ENCODE assay signal across 8 cellular contexts in genomic region chr1:101309334-101310221, GRCh38.
A peak's percentile ranks its signal among the peaks of the same experiment; 100 is the strongest.
DNase-seq lines count a peak whose midpoint lies in the region; ATAC-seq and TF ChIP-seq lines count a peak whose summit lies in the region.

No MANE protein-coding gene starts in this region.

- peak overlapping the region; percentile 82 to 97 for H3K4me3 Mint-ChIP-seq in CD14-positive monocyte
- H3K4me3 Mint-ChIP-seq in stimulated activated memory B cell treated with anti-CD40 and anti-IgM and Interleukin-4, amounts not matched to agents 10 μg/mL and 1 μg/mL and 100 μg/mL, for 72 hours = peak overlapping the region; percentile 83

- TF ChIP-seq POLR2A in GM19193 (IDR thresholded peaks at IDR 0.05; ENCODE audit: extremely low read depth, insufficient read depth, insufficient read length) = peak; percentile 74

- H3K9me3 Mint-ChIP-seq in CD14-positive monocyte = peaks cover 0 to 3% (median 0%) of the 10 kb centered on the region in 7 donors
- H3K9me3 Mint-ChIP-seq in stimulated activated memory B cell treated with anti-CD40 and anti-IgM and Interleukin-4, amounts not matched to agents 10 μg/mL and 1 μg/mL and 100 μg/mL, for 72 hours = no peaks in the 10 kb centered on the region

- H3K4me1 Mint-ChIP-seq in CD14-positive monocyte = peaks cover 29% of the 10 kb centered on the region
- peaks cover 69% of the 10 kb centered on the region for H3K4me1 Mint-ChIP-seq in stimulated activated memory B cell treated with anti-CD40 and anti-IgM and Interleukin-4, amounts not matched to agents 10 μg/mL and 1 μg/mL and 100 μg/mL, for 72 hours

- H3K4me1 ChIP-seq in esophagus (ENCODE audit: control insufficient read depth in 2 of 2, insufficient read depth in 2 of 2, low read length in 1 of 2) = no peaks in the 10 kb centered on the region

- peak overlapping the region in 6 of 7 donors; percentile 31 to 72 (median 58) for H3K27ac Mint-ChIP-seq in CD14-positive monocyte
- peak overlapping the region; percentile 92 for H3K27ac Mint-ChIP-seq in stimulated activated memory B cell treated with anti-CD40 and anti-IgM and Interleukin-4, amounts not matched to agents 10 μg/mL and 1 μg/mL and 100 μg/mL, for 72 hours

- H3K36me3 Mint-ChIP-seq in CD14-positive monocyte = no peaks in the 10 kb centered on the region
- peaks cover 16% of the 10 kb centered on the region for H3K36me3 Mint-ChIP-seq in stimulated activated memory B cell treated with anti-CD40 and anti-IgM and Interleukin-4, amounts not matched to agents 10 μg/mL and 1 μg/mL and 100 μg/mL, for 72 hours

- no peaks in the 10 kb centered on the region for H3K36me3 ChIP-seq in esophagus (ENCODE audit: control insufficient read depth in 2 of 2, insufficient read depth in 2 of 2, low read length in 1 of 2)

- H3K27me3 ChIP-seq in esophagus (ENCODE audit: control insufficient read depth in 1 of 2, insufficient read depth in 2 of 2, low read length in 2 of 2) = no peaks in the 10 kb centered on the region

- peak overlapping the region; percentile 20 to 22 for H3K4me3 ChIP-seq in esophagus (ENCODE audit: low read depth in 1 of 2, low read length in 2 of 2)

- WGBS in esophagus, 2 donors = 10 to 11% methylated on average over 37 of the region's 37 CpGs

- intact Hi-C loops in CD14-positive monocyte (cut with micrococcal nuclease) = loop anchor here in 1 of 2 donors (2.0 kb wide), 1 partner anchor 47 kb away; no protein-coding TSS in a partner anchor

- peak; percentile 44 for ATAC-seq in HG03439 (IDR thresholded peaks at IDR 0.05; ENCODE audit: unreplicated experiment)
- peak; percentile 88 for ATAC-seq in stimulated activated memory B cell treated with anti-CD40 and anti-IgM and Interleukin-4, amounts not matched to agents 10 μg/mL and 1 μg/mL and 100 μg/mL, for 72 hours

- peak; percentile 86 for TF ChIP-seq CTCF in CD14-positive monocyte (IDR thresholded peaks at IDR 0.05)

- H3K9me3 ChIP-seq in esophagus (ENCODE audit: control insufficient read depth in 2 of 2, insufficient read depth in 1 of 2, low read depth in 1 of 2, low read length in 1 of 2) = no peaks in the 10 kb centered on the region

- peaks cover 11 to 20% (median 15%) of the 10 kb centered on the region in 3 donors for H3K27me3 Mint-ChIP-seq in CD14-positive monocyte (ENCODE audit: low read depth in 3 of 3)
- H3K27me3 Mint-ChIP-seq in stimulated activated memory B cell treated with anti-CD40 and anti-IgM and Interleukin-4, amounts not matched to agents 10 μg/mL and 1 μg/mL and 100 μg/mL, for 72 hours = no peaks in the 10 kb centered on the region

- H3K27ac ChIP-seq in esophagus (ENCODE audit: low read depth in 2 of 2, low read length in 1 of 2) = no peak overlapping the region

- peak; percentile 68 for DNase-seq in CD14-positive monocyte (ENCODE audit: low spot score)
- peak; percentile 66 for DNase-seq in NK-92 treated with Interleukin-12 subunit alpha and Interleukin-12 subunit beta, amount 100 ng/mL, for 24 hours (lab: John Stamatoyannopoulos, UW)
- DNase-seq in activated T-cell treated with anti-CD3 and anti-CD28 coated beads for 24 hours (ENCODE audit: low read depth) = peak; percentile 59
- peak; percentile 51 for DNase-seq in myocyte (ENCODE audit: low read depth)
